Comparison of ENCODE assay signal across 18 cellular contexts in the genomic region with DNA sequence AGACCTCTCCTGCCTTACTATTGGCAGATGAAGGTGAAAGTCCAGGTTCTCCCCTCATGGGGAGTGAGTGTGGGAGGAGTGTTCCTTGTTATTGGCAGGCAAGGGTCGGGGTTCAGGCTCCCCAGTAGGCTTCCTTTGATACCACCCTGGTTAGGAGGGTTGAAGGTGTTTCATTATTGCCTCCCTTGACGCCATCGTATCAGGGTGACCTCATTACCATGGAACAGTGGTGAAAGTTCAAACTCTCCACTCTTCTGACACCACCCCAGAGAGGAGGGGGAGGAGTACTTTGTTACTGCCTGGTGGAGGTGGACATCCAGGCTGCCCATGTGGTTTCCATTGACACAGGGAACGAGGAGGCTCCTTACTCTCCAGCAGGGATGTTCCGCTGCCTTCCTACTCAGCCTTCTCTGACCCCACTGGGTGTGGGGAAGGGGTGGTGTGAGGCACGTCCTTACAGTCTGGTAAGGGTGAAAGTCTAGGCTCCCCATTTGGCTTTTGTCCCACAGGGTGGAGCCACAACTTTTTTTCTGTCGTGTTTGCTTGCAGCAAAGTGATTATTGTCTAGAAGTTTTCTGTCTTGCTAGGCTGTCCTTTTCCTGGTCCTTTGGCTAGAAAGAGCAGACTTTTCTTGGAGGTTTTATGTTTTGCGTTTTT. TPM values are rescaled to one million over a fixed set of nuclear protein-coding genes. Genes with fewer than 3 reads are reported as not detected.
DNase-seq lines count a peak whose midpoint lies in the region; ATAC-seq and TF ChIP-seq lines count a peak whose summit lies in the region.
"Had no signal": no experiment of that assay in that cellular context is flagged by ENCODE, and none has a peak within 500 bp of the region (broad histone marks: within the 10 kb centered on the region; RNA-seq: fewer than 3 reads in every experiment).

No MANE protein-coding gene starts in this region.

- no peaks in the 10 kb centered on the region for H3K27me3 ChIP-seq in Peyer's patch
- H3K27me3 ChIP-seq in mucosa of rectum (ENCODE audit: control insufficient read depth in 2 of 2, insufficient read depth in 2 of 2, low read length in 2 of 2) = peaks cover 3 to 5% of the 10 kb centered on the region in 2 donors

- H3K27ac ChIP-seq in Peyer's patch = peak overlapping the region in 3 of 4 donors; percentile 27 to 67 (median 65)
- peak overlapping the region; percentile 48 to 75 for H3K27ac ChIP-seq in mucosa of rectum (ENCODE audit: low read depth in 2 of 2, low read length in 2 of 2)

- H3K9me3 Mint-ChIP-seq in glutamatergic neuron (ENCODE audit: unreplicated experiment) = no peaks in the 10 kb centered on the region
- H3K9me3 Mint-ChIP-seq: CD4-positive, CD25-positive, alpha-beta regulatory T cell had no signal

- H3K9ac ChIP-seq in mucosa of rectum (ENCODE audit: low read depth in 1 of 2, low read length in 2 of 2) = no peak overlapping the region
- H3K9ac ChIP-seq: SK-N-SH had no signal

- H3K4me3 ChIP-seq in Peyer's patch (no peak overlapping the region), fibroblast of mammary gland (ENCODE audit: control insufficient read depth, low read depth, low read length) (no peak overlapping the region), mucosa of rectum (ENCODE audit: low read length in 2 of 2) (no peak overlapping the region)

- H3K27me3 Mint-ChIP-seq in glutamatergic neuron (ENCODE audit: unreplicated experiment) = no peaks in the 10 kb centered on the region
- H3K27me3 Mint-ChIP-seq: CD4-positive, CD25-positive, alpha-beta regulatory T cell had no signal

- H3K4me1 Mint-ChIP-seq in glutamatergic neuron (ENCODE audit: low read depth, unreplicated experiment) = no peaks in the 10 kb centered on the region

- TF ChIP-seq POLR2A in Peyer's patch (IDR thresholded peaks at IDR 0.05) = peak in 1 of 2 donors; percentile 30

- no peak overlapping the region for H3K4me3 Mint-ChIP-seq in glutamatergic neuron (ENCODE audit: unreplicated experiment)
- H3K4me3 Mint-ChIP-seq: CD4-positive, CD25-positive, alpha-beta regulatory T cell; H9 had no signal

- H3K36me3 Mint-ChIP-seq in glutamatergic neuron (ENCODE audit: unreplicated experiment) = no peaks in the 10 kb centered on the region
- H3K36me3 Mint-ChIP-seq: CD4-positive, CD25-positive, alpha-beta regulatory T cell had no signal

- H3K9me3 ChIP-seq in Peyer's patch (no peaks in the 10 kb centered on the region), mucosa of rectum (ENCODE audit: control insufficient read depth in 2 of 2, low read length in 2 of 2) (no peaks in the 10 kb centered on the region)
- H3K9me3 ChIP-seq: SK-N-SH had no signal

- peak in 1 of 6 experiments; percentile 11 for TF ChIP-seq CTCF in Peyer's patch (IDR thresholded peaks at IDR 0.05)
- no peak for TF ChIP-seq CTCF in fibroblast of mammary gland (conservative IDR thresholded peaks at IDR 0.05; ENCODE audit: control insufficient read depth, insufficient read depth, low read depth, low read length)
- TF ChIP-seq CTCF in glutamatergic neuron (IDR thresholded peaks at IDR 0.05; ENCODE audit: partially characterized antibody, unreplicated experiment) = no peak

- no peak overlapping the region for H3K27ac Mint-ChIP-seq in glutamatergic neuron (ENCODE audit: unreplicated experiment)
- H3K27ac Mint-ChIP-seq: CD4-positive, CD25-positive, alpha-beta regulatory T cell had no signal

- DNase-seq in Peyer's patch (peak in 2 of 3 donors; percentile 69 to 72), fibroblast of mammary gland (ENCODE audit: low read depth) (peak; percentile 9), glutamatergic neuron (no peak), NCI-H446 (lab: John Stamatoyannopoulos, UW) (no peak), NCI-H345 treated with DMSO at 0.1 percent for 48 hours (lab: John Stamatoyannopoulos, UW; ENCODE audit: unreplicated experiment) (no peak)
- DNase-seq: CD4-positive, CD25-positive, alpha-beta regulatory T cell; DMS53; H9; MV-4-11; NCI-H1417 treated with DMSO at 0.1 percent for 48 hours; NCI-H1930; NCI-H2171; NCI-H510A; NCI-H82; SK-N-SH had no signal

- H3K36me3 ChIP-seq in Peyer's patch = no peaks in the 10 kb centered on the region
- H3K36me3 ChIP-seq in mucosa of rectum (ENCODE audit: control insufficient read depth in 2 of 2, insufficient read depth in 2 of 2, low read length in 2 of 2) = no peaks in the 10 kb centered on the region

- H3K4me1 ChIP-seq in Peyer's patch = peaks cover 0 to 9% (median 0%) of the 10 kb centered on the region in 4 donors
- H3K4me1 ChIP-seq in mucosa of rectum (ENCODE audit: control insufficient read depth in 2 of 2, insufficient read depth in 2 of 2, low read length in 2 of 2) = peaks cover 0 to 5% of the 10 kb centered on the region in 2 donors

- no peak for ATAC-seq in GM19455 (IDR thresholded peaks at IDR 0.05; ENCODE audit: unreplicated experiment)
- ATAC-seq: Right ventricle myocardium inferior had no signal

RNA-seq across cellular contexts. Expression of a gene that starts 37.2 kb away (rescaled TPM):
- total RNA-seq in Peyer's patch (100 to 1,000 TPM in 2 of 4 donors, 10 to 100 TPM in 2; 75.9 to 114 (median 102) TPM), glutamatergic neuron (ENCODE audit: unreplicated experiment) (120 TPM)

Comparison
In these comparisons a context has a peak if more than half of its experiments do, and no peak if none do; other contexts are left out.
1. DNase-seq: peak in Peyer's patch (2 of 3) and fibroblast of mammary gland (single experiment); none in glutamatergic neuron (single experiment), NCI-H446 (0 of 2) and NCI-H345 treated with DMSO at 0.1 percent for 48 hours (single experiment).